25 cellular contexts compared by ENCODE assay signal in genomic region chr7:28835800-28836199, GRCh38.
DNase-seq lines count a peak whose midpoint lies in the region; ATAC-seq, FAIRE-seq and TF ChIP-seq lines count a peak whose summit lies in the region.
"Had no signal": no experiment of that assay in that cellular context is flagged by ENCODE, and none has a peak within 500 bp of the region (broad histone marks: within the 10 kb centered on the region; RNA-seq: fewer than 3 reads in every experiment).

No MANE protein-coding gene starts in this region.

- no peaks in the 10 kb centered on the region for H3K27me3 ChIP-seq in MG63
- H3K27me3 ChIP-seq in bronchial epithelial cell (ENCODE audit: control insufficient read depth, insufficient read depth, low read length), result no peaks in the 10 kb centered on the region
- no peaks in the 10 kb centered on the region for H3K27me3 ChIP-seq in osteoblast (ENCODE audit: insufficient read depth, low read length)
- H3K27me3 ChIP-seq in esophagus muscularis mucosa, result no peaks in the 10 kb centered on the region
- H3K27me3 ChIP-seq: gastrocnemius medialis, spleen, uterus had no signal

- no peak for FAIRE-seq in bronchial epithelial cell (lab: Jason Lieb, UNC)
- FAIRE-seq: endothelial cell of umbilical vein had no signal

- intact Hi-C loops in esophagus muscularis mucosa (cut with DNase I), result no loop called here

- no peaks in the 10 kb centered on the region for H4K20me1 ChIP-seq in osteoblast (ENCODE audit: insufficient read depth, low read length)

- no peaks in the 10 kb centered on the region for H3K9me3 ChIP-seq in MG63
- no peaks in the 10 kb centered on the region for H3K9me3 ChIP-seq in osteoblast (ENCODE audit: low read depth, low read length)
- no peaks in the 10 kb centered on the region for H3K9me3 ChIP-seq in esophagus muscularis mucosa
- H3K9me3 ChIP-seq: gastrocnemius medialis, psoas muscle, spleen, uterus had no signal

- no peaks in the 10 kb centered on the region for H3K9me3 Mint-ChIP-seq in activated CD8-positive, alpha-beta T cell treated with anti-CD3 and anti-CD28 coated beads, Interleukin-2, amount 10 ng/mL, durations not matched to agents 7 days and 5 days (ENCODE audit: insufficient read depth)
- H3K9me3 Mint-ChIP-seq: activated CD4-positive, alpha-beta memory T cell treated with anti-CD3 and anti-CD28 coated beads, Interleukin-2, amount 10 ng/mL, durations not matched to agents 7 days and 5 days; activated naive CD4-positive, alpha-beta T cell treated with anti-CD3 and anti-CD28 coated beads, Interleukin-2, amount 50 U/mL, for 72 hours; activated T-cell treated with anti-CD3 and anti-CD28 coated beads, Interleukin-2, amount 50 U/mL, for 24 hours; CD4-positive, alpha-beta T cell had no signal

- no peak overlapping the region for H2AFZ ChIP-seq in osteoblast (ENCODE audit: low read length)

- no peaks in the 10 kb centered on the region for H3K4me1 Mint-ChIP-seq in activated CD8-positive, alpha-beta T cell treated with anti-CD3 and anti-CD28 coated beads, Interleukin-2, amount 10 ng/mL, durations not matched to agents 7 days and 5 days (ENCODE audit: low read depth)
- H3K4me1 Mint-ChIP-seq: activated CD4-positive, alpha-beta memory T cell treated with anti-CD3 and anti-CD28 coated beads, Interleukin-2, amount 10 ng/mL, durations not matched to agents 7 days and 5 days; brain; neural crest cell had no signal

- CTCF ChIA-PET in activated CD8-positive, alpha-beta T cell treated with anti-CD3 and anti-CD28 coated beads, Interleukin-2, amount 10 ng/mL, durations not matched to agents 7 days and 5 days (lab: Charles Lee), result no interaction called here

- H3K4me3 Mint-ChIP-seq in activated CD8-positive, alpha-beta T cell treated with anti-CD3 and anti-CD28 coated beads, Interleukin-2, amount 10 ng/mL, durations not matched to agents 7 days and 5 days, result no peak overlapping the region
- H3K4me3 Mint-ChIP-seq: activated CD4-positive, alpha-beta memory T cell treated with anti-CD3 and anti-CD28 coated beads, Interleukin-2, amount 10 ng/mL, durations not matched to agents 7 days and 5 days; activated T-cell treated with anti-CD3 and anti-CD28 coated beads, Interleukin-2, amount 50 U/mL, for 24 hours; brain; CD4-positive, alpha-beta T cell; neural crest cell had no signal

- peaks cover 2% of the 10 kb centered on the region for H3K4me1 ChIP-seq in osteoblast (ENCODE audit: insufficient read depth, low read length)
- no peaks in the 10 kb centered on the region for H3K4me1 ChIP-seq in esophagus muscularis mucosa
- H3K4me1 ChIP-seq: gastrocnemius medialis, psoas muscle, spleen, uterus had no signal

- POLR2A ChIA-PET in activated CD8-positive, alpha-beta T cell treated with anti-CD3 and anti-CD28 coated beads, Interleukin-2, amount 10 ng/mL, durations not matched to agents 7 days and 5 days (lab: Charles Lee), result no interaction called here

- no peak for TF ChIP-seq EP300 in esophagus muscularis mucosa (IDR thresholded peaks at IDR 0.05)

- ATAC-seq in activated CD8-positive, alpha-beta T cell treated with anti-CD3 and anti-CD28 coated beads, Interleukin-2, amount 10 ng/mL, durations not matched to agents 7 days and 5 days, result no peak
- ATAC-seq: activated naive CD4-positive, alpha-beta T cell treated with anti-CD3 and anti-CD28 coated beads, Interleukin-2, amount 50 U/mL, for 72 hours; gastrocnemius medialis; left lobe of liver; psoas muscle had no signal

- peaks cover 6% of the 10 kb centered on the region for H3K27me3 Mint-ChIP-seq in activated CD8-positive, alpha-beta T cell treated with anti-CD3 and anti-CD28 coated beads, Interleukin-2, amount 10 ng/mL, durations not matched to agents 7 days and 5 days (ENCODE audit: low read depth)
- H3K27me3 Mint-ChIP-seq: activated CD4-positive, alpha-beta memory T cell treated with anti-CD3 and anti-CD28 coated beads, Interleukin-2, amount 10 ng/mL, durations not matched to agents 7 days and 5 days had no signal

- H3K36me3 Mint-ChIP-seq in activated CD8-positive, alpha-beta T cell treated with anti-CD3 and anti-CD28 coated beads, Interleukin-2, amount 10 ng/mL, durations not matched to agents 7 days and 5 days (ENCODE audit: low read depth), result no peaks in the 10 kb centered on the region
- H3K36me3 Mint-ChIP-seq: brain had no signal

- no peaks in the 10 kb centered on the region for H3K79me2 ChIP-seq in osteoblast (ENCODE audit: insufficient read depth, low read length)

- TF ChIP-seq CTCF in bronchial epithelial cell (IDR thresholded peaks at IDR 0.05; ENCODE audit: insufficient read depth, low read length, severe bottlenecking) (no peak), osteoblast (IDR thresholded peaks at IDR 0.05; ENCODE audit: extremely low read depth, low read depth, low read length) (no peak), esophagus muscularis mucosa (IDR thresholded peaks at IDR 0.05) (no peak)

- peak; percentile 57 for DNase-seq in EL
- DNase-seq in MG63, result peak; percentile 3
- DNase-seq in bronchial epithelial cell (ENCODE audit: low read depth), result peak; percentile 27
- peak; percentile 86 for DNase-seq in osteoblast (ENCODE audit: insufficient read length, low spot score, missing footprints)
- DNase-seq in esophagus muscularis mucosa (ENCODE audit: extremely low spot score), result no peak
- no peak for DNase-seq in iPS-NIHi7 (ENCODE audit: extremely low spot score)
- no peak for DNase-seq in activated CD8-positive, alpha-beta T cell treated with anti-CD3 and anti-CD28 coated beads, Interleukin-2, amount 10 ng/mL, durations not matched to agents 7 days and 5 days
- no peak for DNase-seq in NCI-H446 (lab: John Stamatoyannopoulos, UW)
- DNase-seq: activated CD4-positive, alpha-beta memory T cell treated with anti-CD3 and anti-CD28 coated beads, Interleukin-2, amount 10 ng/mL, durations not matched to agents 7 days and 5 days; activated T-cell treated with anti-CD3 and anti-CD28 coated beads, Interleukin-2, amount 50 U/mL, for 24 hours; CD4-positive, alpha-beta T cell; DMS153; gastrocnemius medialis; NCI-H1436 treated with DMSO at 0.1 percent for 48 hours; NCI-H2171 treated with DMSO at 0.1 percent for 48 hours; psoas muscle; spleen; stimulated activated CD4-positive, alpha-beta T cell treated with anti-CD3 and anti-CD28 coated beads, Interleukin-4, amount 100 ng/mL, for 4 hours; T-helper 2 cell; uterus had no signal

- H3K27ac Mint-ChIP-seq in activated CD8-positive, alpha-beta T cell treated with anti-CD3 and anti-CD28 coated beads, Interleukin-2, amount 10 ng/mL, durations not matched to agents 7 days and 5 days, result no peak overlapping the region
- H3K27ac Mint-ChIP-seq: activated CD4-positive, alpha-beta memory T cell treated with anti-CD3 and anti-CD28 coated beads, Interleukin-2, amount 10 ng/mL, durations not matched to agents 7 days and 5 days; activated naive CD4-positive, alpha-beta T cell treated with anti-CD3 and anti-CD28 coated beads, Interleukin-2, amount 50 U/mL, for 72 hours; activated T-cell treated with anti-CD3 and anti-CD28 coated beads, Interleukin-2, amount 50 U/mL, for 24 hours; brain; CD4-positive, alpha-beta T cell had no signal

- H3K27ac ChIP-seq in osteoblast (ENCODE audit: low read depth, low read length) (no peak overlapping the region), esophagus muscularis mucosa (replicated peaks in 1 of 4) (no peak overlapping the region)
- H3K27ac ChIP-seq: gastrocnemius medialis, psoas muscle, spleen, uterus had no signal

- H3K4me3 ChIP-seq in MG63 (no peak overlapping the region), bronchial epithelial cell (ENCODE audit: low read depth, low read length) (no peak overlapping the region), osteoblast (ENCODE audit: insufficient read depth, low read length) (no peak overlapping the region), esophagus muscularis mucosa (no peak overlapping the region)
- H3K4me3 ChIP-seq: gastrocnemius medialis, psoas muscle, spleen, uterus had no signal

- TF ChIP-seq POLR2A in esophagus muscularis mucosa (IDR thresholded peaks at IDR 0.05; ENCODE audit: low read depth), result no peak

- H3K4me2 ChIP-seq in osteoblast (ENCODE audit: insufficient read depth, low read length), result no peak overlapping the region

- no peaks in the 10 kb centered on the region for H3K36me3 ChIP-seq in MG63
- no peaks in the 10 kb centered on the region for H3K36me3 ChIP-seq in bronchial epithelial cell (ENCODE audit: control insufficient read depth, insufficient read depth, low read length)
- no peaks in the 10 kb centered on the region for H3K36me3 ChIP-seq in osteoblast (ENCODE audit: insufficient read depth, low read length)
- no peaks in the 10 kb centered on the region for H3K36me3 ChIP-seq in esophagus muscularis mucosa
- H3K36me3 ChIP-seq: gastrocnemius medialis, spleen, uterus had no signal

Comparison
In these comparisons a context has a peak if more than half of its experiments do, and no peak if none do; other contexts are left out.
1. DNase-seq: peak in EL (single experiment), MG63 (single experiment), bronchial epithelial cell (single experiment) and osteoblast (single experiment); none in esophagus muscularis mucosa (single experiment), iPS-NIHi7 (single experiment), activated CD8-positive, alpha-beta T cell treated with anti-CD3 and anti-CD28 coated beads, Interleukin-2, amount 10 ng/mL, durations not matched to agents 7 days and 5 days (single experiment) and NCI-H446 (0 of 2).